ENCODE assay signal across 16 cellular contexts in the genomic region with DNA sequence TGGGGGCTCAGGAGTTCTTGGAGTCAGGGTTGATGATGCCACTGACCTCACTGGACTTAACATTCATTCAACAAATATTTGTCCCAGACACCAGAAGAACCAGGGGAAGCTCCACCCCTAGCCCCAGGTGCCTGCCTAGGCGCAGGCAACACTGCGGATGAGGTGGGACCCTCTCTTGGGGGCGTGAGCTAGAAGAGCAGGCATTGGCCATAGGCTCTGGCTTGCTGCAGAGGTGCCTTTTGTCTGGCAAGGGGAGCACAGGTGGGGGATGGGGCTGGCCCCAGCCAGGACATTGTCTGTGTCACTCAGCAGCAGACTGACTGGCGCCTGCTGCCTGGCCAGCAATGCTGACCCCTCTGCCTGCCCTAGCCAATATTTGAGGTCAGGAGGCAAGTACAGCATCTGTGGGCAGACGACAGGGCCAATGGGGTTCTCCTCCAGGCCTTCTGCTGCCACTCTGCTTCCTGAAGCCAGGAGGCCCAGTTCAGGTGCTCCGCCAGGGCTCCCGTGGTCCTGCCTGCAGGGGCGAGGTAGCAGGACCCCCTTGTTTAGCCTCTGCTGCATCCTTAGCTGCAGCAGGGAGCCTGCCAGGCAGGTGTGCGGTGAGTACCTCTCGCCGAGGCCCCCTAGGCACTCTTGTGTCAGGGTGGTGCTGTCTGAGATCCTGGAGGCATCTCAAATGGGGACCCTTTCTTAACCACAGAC. TPM values are rescaled to one million over a fixed set of nuclear protein-coding genes. Genes with fewer than 3 reads are reported as not detected.
DNase-seq lines count a peak whose midpoint lies in the region; ATAC-seq and TF ChIP-seq lines count a peak whose summit lies in the region.
"Had no signal": no experiment of that assay in that cellular context is flagged by ENCODE, and none has a peak within 500 bp of the region (broad histone marks: within the 10 kb centered on the region; RNA-seq: fewer than 3 reads in every experiment).

No MANE protein-coding gene starts in this region.

- H3K27ac Mint-ChIP-seq in progenitor cell of endocrine pancreas = peak overlapping the region; percentile 37
- H3K27ac Mint-ChIP-seq: GM23338 had no signal

- DNase-seq in ELR (ENCODE audit: low read depth) = peak; percentile 17
- DNase-seq in cardiac muscle cell (ENCODE audit: low read depth in 1 of 2, low spot score in 1 of 2) = no peak
- DNase-seq in progenitor cell of endocrine pancreas (ENCODE audit: low spot score, unreplicated experiment) = no peak
- DNase-seq in DMS53 treated with DMSO at 0.1 percent for 48 hours (lab: John Stamatoyannopoulos, UW; ENCODE audit: unreplicated experiment) = no peak
- DNase-seq in NCI-H1930 (lab: John Stamatoyannopoulos, UW) = no peak
- DNase-seq in RKO (ENCODE audit: low spot score) = no peak
- DNase-seq: MG63, NCI-H1092, NCI-H526 treated with DMSO at 0.1 percent for 48 hours, RPMI8226, SJCRH30 had no signal

- H3K36me3 Mint-ChIP-seq in progenitor cell of endocrine pancreas (ENCODE audit: insufficient read depth) = no peaks in the 10 kb centered on the region

- no peaks in the 10 kb centered on the region for H3K9me3 Mint-ChIP-seq in progenitor cell of endocrine pancreas (ENCODE audit: low read depth)
- H3K9me3 Mint-ChIP-seq: GM23338 had no signal

- H3K9ac ChIP-seq in liver (ENCODE audit: low read depth in 1 of 2, low read length in 2 of 2) = no peak overlapping the region

- H3K27ac ChIP-seq in cardiac muscle cell = peak overlapping the region; percentile 60
- peak overlapping the region; percentile 15 to 32 for H3K27ac ChIP-seq in liver (ENCODE audit: low read depth in 1 of 2, low read length in 2 of 2)
- H3K27ac ChIP-seq: C4-2B, SJCRH30 had no signal

- no peak for ATAC-seq in HG03097 (IDR thresholded peaks at IDR 0.05; ENCODE audit: low FRiP score, unreplicated experiment)
- ATAC-seq: GM23338 had no signal

- no peaks in the 10 kb centered on the region for H3K27me3 Mint-ChIP-seq in progenitor cell of endocrine pancreas

- peak in 1 of 2 donors; percentile 49 for TF ChIP-seq RAD21 in liver (IDR thresholded peaks at IDR 0.05)

- peaks cover 42% of the 10 kb centered on the region for H3K4me1 ChIP-seq in cardiac muscle cell (ENCODE audit: low read depth)
- H3K4me1 ChIP-seq in liver (ENCODE audit: control insufficient read depth in 4 of 4, insufficient read depth in 4 of 4, low read length in 3 of 4) = peaks cover 6 to 31% (median 15%) of the 10 kb centered on the region in 4 donors

- TF ChIP-seq CTCF in cardiac muscle cell (IDR thresholded peaks at IDR 0.05; ENCODE audit: low read depth, low read length) (no peak), liver (IDR thresholded peaks at IDR 0.05; ENCODE audit: low read depth, low read length, missing input control) (peak; percentile 12), progenitor cell of endocrine pancreas (IDR thresholded peaks at IDR 0.05; ENCODE audit: unreplicated experiment) (no peak)

- no peaks in the 10 kb centered on the region for H3K36me3 ChIP-seq in cardiac muscle cell
- no peaks in the 10 kb centered on the region for H3K36me3 ChIP-seq in liver (ENCODE audit: control insufficient read depth in 4 of 4, insufficient read depth in 3 of 4, low read depth in 1 of 4, low read length in 3 of 4)
- H3K36me3 ChIP-seq: MG63, SJCRH30 had no signal

- WGBS in liver = 62% methylated on average over 11 of the region's 11 CpGs

- peaks cover 17% of the 10 kb centered on the region for H3K4me1 Mint-ChIP-seq in progenitor cell of endocrine pancreas (ENCODE audit: low read depth)

- H3K9me3 ChIP-seq in cardiac muscle cell (ENCODE audit: low read depth) = no peaks in the 10 kb centered on the region
- no peaks in the 10 kb centered on the region for H3K9me3 ChIP-seq in liver (ENCODE audit: control insufficient read depth in 4 of 4, low read length in 3 of 4)
- H3K9me3 ChIP-seq: MG63, SJCRH30 had no signal

- no peak overlapping the region for H3K4me3 Mint-ChIP-seq in progenitor cell of endocrine pancreas (ENCODE audit: low read depth)
- H3K4me3 Mint-ChIP-seq: GM23338 had no signal

- H3K27me3 ChIP-seq in cardiac muscle cell = no peaks in the 10 kb centered on the region
- H3K27me3 ChIP-seq in liver (ENCODE audit: control insufficient read depth in 4 of 4, insufficient read depth in 4 of 4, low read length in 3 of 4) = no peaks in the 10 kb centered on the region
- H3K27me3 ChIP-seq: MG63, SJCRH30 had no signal

- H3K4me3 ChIP-seq in cardiac muscle cell (no peak overlapping the region), liver (ENCODE audit: low read depth in 1 of 3, low read length in 3 of 3) (no peak overlapping the region)
- H3K4me3 ChIP-seq: GM23338, MG63, SJCRH30 had no signal

TF ChIP-seq in liver, 16 proteins besides CTCF, POLR2A, EP300 and RAD21:
- TF ChIP-seq EGR1 (IDR thresholded peaks at IDR 0.05; ENCODE audit: low read depth in 2 of 2) = no peak
- TF ChIP-seq GABPA (IDR thresholded peaks at IDR 0.05 in 1 of 2, conservative IDR thresholded peaks at IDR 0.05 in 1 of 2) = no peak
- no peak for TF ChIP-seq HNF4G (IDR thresholded peaks at IDR 0.05)
- TF ChIP-seq HNF4A (conservative IDR thresholded peaks at IDR 0.05) = peak in 1 of 2 donors; percentile 71
- TF ChIP-seq SP1 (IDR thresholded peaks at IDR 0.05) = peak; percentile 49
- TF ChIP-seq TAF1 (conservative IDR thresholded peaks at IDR 0.05) = no peak
- no peak for TF ChIP-seq FOXA1 (IDR thresholded peaks at IDR 0.05)
- peak; percentile 71 for TF ChIP-seq YY1 (IDR thresholded peaks at IDR 0.05)
- no peak for TF ChIP-seq FOXA2 (IDR thresholded peaks at IDR 0.05)
- no peak for TF ChIP-seq MAX (IDR thresholded peaks at IDR 0.05)
- peak; percentile 59 to 90 for TF ChIP-seq RXRA (IDR thresholded peaks at IDR 0.05)
- TF ChIP-seq, protein P1, sequence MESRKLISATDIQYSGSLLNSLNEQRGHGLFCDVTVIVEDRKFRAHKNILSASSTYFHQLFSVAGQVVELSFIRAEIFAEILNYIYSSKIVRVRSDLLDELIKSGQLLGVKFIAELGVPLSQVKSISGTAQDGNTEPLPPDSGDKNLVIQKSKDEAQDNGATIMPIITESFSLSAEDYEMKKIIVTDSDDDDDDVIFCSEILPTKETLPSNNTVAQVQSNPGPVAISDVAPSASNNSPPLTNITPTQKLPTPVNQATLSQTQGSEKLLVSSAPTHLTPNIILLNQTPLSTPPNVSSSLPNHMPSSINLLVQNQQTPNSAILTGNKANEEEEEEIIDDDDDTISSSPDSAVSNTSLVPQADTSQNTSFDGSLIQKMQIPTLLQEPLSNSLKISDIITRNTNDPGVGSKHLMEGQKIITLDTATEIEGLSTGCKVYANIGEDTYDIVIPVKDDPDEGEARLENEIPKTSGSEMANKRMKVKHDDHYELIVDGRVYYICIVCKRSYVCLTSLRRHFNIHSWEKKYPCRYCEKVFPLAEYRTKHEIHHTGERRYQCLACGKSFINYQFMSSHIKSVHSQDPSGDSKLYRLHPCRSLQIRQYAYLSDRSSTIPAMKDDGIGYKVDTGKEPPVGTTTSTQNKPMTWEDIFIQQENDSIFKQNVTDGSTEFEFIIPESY (IDR thresholded peaks at IDR 0.05) = no peak
- no peak for TF ChIP-seq JUND (IDR thresholded peaks at IDR 0.05)
- no peak for TF ChIP-seq ATF3 (IDR thresholded peaks at IDR 0.05)
- peak; percentile 10 for TF ChIP-seq REST (IDR thresholded peaks at IDR 0.05)
- no peak for TF ChIP-seq NR2F2 (IDR thresholded peaks at IDR 0.05)

RNA-seq across cellular contexts. Expression of gene LINC01488, which starts 4.0 kb away (rescaled TPM):
- total RNA-seq in cardiac muscle cell (0.88 and 1.6 TPM in 2 replicates), liver (under 1 TPM; 0.05 to 0.59 TPM), progenitor cell of endocrine pancreas (1.3 and 1.4 TPM in 2 replicates)
- polyA plus RNA-seq in cardiac muscle cell (1.1 and 1.5 TPM in 2 replicates), liver (1 to 10 TPM in 1 of 2 donors, under 1 TPM in 1; 0.61 to 2.3 TPM)
- total RNA-seq: GM23338, OCI-LY7, SJCRH30 had no signal
- polyA plus RNA-seq: GM23338 had no signal
